In the genomic region with DNA sequence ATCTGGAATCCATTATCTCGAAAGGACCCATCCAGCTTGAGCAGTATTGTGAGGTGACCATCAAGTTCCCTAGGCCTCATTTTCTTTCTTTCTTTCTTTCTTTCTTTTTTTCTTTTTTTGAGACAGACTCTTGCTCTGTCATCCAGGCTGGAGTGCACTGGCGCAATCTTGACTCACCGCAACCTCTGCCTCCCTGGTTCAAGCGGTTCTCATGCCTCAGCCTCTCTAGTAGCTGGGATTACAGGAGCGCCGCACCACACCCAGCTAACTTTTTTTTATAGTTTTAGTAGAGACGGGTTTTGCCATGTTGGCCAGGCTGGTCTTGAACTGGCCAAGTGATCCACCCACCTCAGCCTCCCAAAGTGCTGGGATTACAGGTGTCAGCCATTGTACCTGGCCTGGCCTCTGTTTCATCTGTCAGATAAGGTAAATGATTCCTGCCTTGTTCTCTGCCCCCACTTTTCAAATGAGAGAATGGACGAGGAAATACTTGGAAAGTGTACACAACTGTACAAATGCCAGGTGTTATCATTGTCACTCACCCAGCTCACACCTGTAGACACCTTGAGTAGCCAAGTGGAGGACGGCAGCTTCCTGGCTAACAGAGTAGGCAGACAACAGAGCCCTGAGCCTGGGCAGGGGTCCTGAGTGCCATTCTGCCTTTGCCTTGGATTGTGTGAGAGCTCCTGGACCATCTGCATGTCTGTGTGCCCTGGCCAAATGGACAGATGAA, we compare ENCODE assay signal across 11 cellular contexts. TPM values are rescaled to one million over a fixed set of nuclear protein-coding genes. Genes with fewer than 3 reads are reported as not detected.
A peak's percentile ranks its signal among the peaks of the same experiment; 100 is the strongest.
DNase-seq lines count a peak whose midpoint lies in the region; ATAC-seq lines count a peak whose summit lies in the region.
"Had no signal": no experiment of that assay in that cellular context is flagged by ENCODE, and none has a peak within 500 bp of the region (broad histone marks: within the 10 kb centered on the region; RNA-seq: fewer than 3 reads in every experiment).

No MANE protein-coding gene starts in this region.

- H3K27me3 ChIP-seq in CD4-positive, alpha-beta memory T cell (ENCODE audit: insufficient read depth, low read length): no peaks in the 10 kb centered on the region
- H3K27me3 ChIP-seq in esophagus (ENCODE audit: control insufficient read depth in 1 of 2, insufficient read depth in 2 of 2, low read length in 2 of 2) (no peaks in the 10 kb centered on the region), trophoblast cell (ENCODE audit: insufficient read depth, low read length) (no peaks in the 10 kb centered on the region)

- 59 to 71% methylated on average over 9 of the region's 9 CpGs for WGBS in esophagus, 2 donors
- WGBS in trophoblast cell (ENCODE audit: extremely low coverage, insufficient coverage, insufficient read length): no CpG with 5 or more reads among the region's 9 CpGs

- H3K79me2 ChIP-seq in trophoblast cell (ENCODE audit: control insufficient read depth, insufficient read depth, low read length, poor library complexity): peaks cover 30% of the 10 kb centered on the region

- H3K27ac ChIP-seq in CD4-positive, alpha-beta memory T cell (ENCODE audit: low read depth, low read length): no peak overlapping the region
- H3K27ac ChIP-seq in esophagus (ENCODE audit: low read depth in 2 of 2, low read length in 1 of 2) (peak overlapping the region; percentile 93 to 99), trophoblast cell (ENCODE audit: low read depth, low read length) (peak overlapping the region; percentile 96)

- CTCF ChIA-PET in CD4-positive, alpha-beta memory T cell (lab: Charles Lee; ENCODE audit: partially characterized antibody): interaction anchor here (1.9 kb wide), 1 partner anchor 15 kb away, joined by 5 read pairs; no protein-coding TSS in a partner anchor

- H3K9me3 Mint-ChIP-seq in CD4-positive, alpha-beta memory T cell: no peaks in the 10 kb centered on the region
- H3K9me3 Mint-ChIP-seq: central memory CD8-positive, alpha-beta T cell had no signal

- H4K8ac ChIP-seq in trophoblast cell (ENCODE audit: low read depth, low read length): peak overlapping the region; percentile 90

- peaks cover 15 to 22% of the 10 kb centered on the region in 2 donors for H3K36me3 Mint-ChIP-seq in CD4-positive, alpha-beta memory T cell

- ATAC-seq in HG03159 (IDR thresholded peaks at IDR 0.05; ENCODE audit: unreplicated experiment): no peak
- ATAC-seq in GM18519 (IDR thresholded peaks at IDR 0.05; ENCODE audit: low FRiP score, unreplicated experiment): no peak
- ATAC-seq in GM18867 (IDR thresholded peaks at IDR 0.05; ENCODE audit: unreplicated experiment): no peak

- H2BK120ac ChIP-seq in trophoblast cell (ENCODE audit: insufficient read depth, low read length, poor library complexity): peak overlapping the region; percentile 99

- peak overlapping the region; percentile 35 for H3K4me2 ChIP-seq in trophoblast cell (ENCODE audit: low read length)

- peaks cover 45 to 86% (median 67%) of the 10 kb centered on the region in 4 donors for H3K4me1 Mint-ChIP-seq in CD4-positive, alpha-beta memory T cell

- peak overlapping the region; percentile 99 for H2BK5ac ChIP-seq in trophoblast cell (ENCODE audit: low read depth, low read length, poor library complexity)

- H3K36me3 ChIP-seq in CD4-positive, alpha-beta memory T cell (ENCODE audit: insufficient read depth, low read length): peaks cover 13% of the 10 kb centered on the region
- peaks cover 0 to 8% of the 10 kb centered on the region in 2 donors for H3K36me3 ChIP-seq in esophagus (ENCODE audit: control insufficient read depth in 2 of 2, insufficient read depth in 2 of 2, low read length in 1 of 2)
- peaks cover 0 to 3% of the 10 kb centered on the region in 2 experiments for H3K36me3 ChIP-seq in trophoblast cell (ENCODE audit: control insufficient read depth in 1 of 2, insufficient read depth in 2 of 2, low read length in 2 of 2)
- H3K36me3 ChIP-seq: HAP-1 had no signal

- intact Hi-C loops in CD4-positive, alpha-beta memory T cell (cut with micrococcal nuclease): no loop called here

- peaks cover 49% of the 10 kb centered on the region for H3K79me1 ChIP-seq in trophoblast cell (ENCODE audit: low read length)

- peak overlapping the region in 2 of 8 donors; percentile 8 to 20 for H3K4me3 Mint-ChIP-seq in CD4-positive, alpha-beta memory T cell
- H3K4me3 Mint-ChIP-seq: central memory CD8-positive, alpha-beta T cell had no signal

- no peak overlapping the region for H3K23ac ChIP-seq in trophoblast cell (ENCODE audit: low read length)

- peak overlapping the region; percentile 96 for H2BK12ac ChIP-seq in trophoblast cell (ENCODE audit: low read length)

- no peak for DNase-seq in CD4-positive, alpha-beta memory T cell
- DNase-seq in NCI-H69 (lab: John Stamatoyannopoulos, UW) (peak; percentile 22), trophoblast cell (peak; percentile 71 to 82)
- DNase-seq in activated CD8-positive, alpha-beta memory T cell treated with anti-CD3 and anti-CD28 coated beads, Interleukin-2, amount 50 U/mL, for 4 hours: no peak
- DNase-seq: DMS79 had no signal

- H3K27me3 Mint-ChIP-seq in CD4-positive, alpha-beta memory T cell: no peaks in the 10 kb centered on the region
- H3K27me3 Mint-ChIP-seq: central memory CD8-positive, alpha-beta T cell had no signal

- peak overlapping the region in 6 of 7 donors; percentile 18 to 65 (median 58) for H3K27ac Mint-ChIP-seq in CD4-positive, alpha-beta memory T cell

- H3K4me1 ChIP-seq in CD4-positive, alpha-beta memory T cell (ENCODE audit: insufficient read depth, low read length): peaks cover 86% of the 10 kb centered on the region
- H3K4me1 ChIP-seq in esophagus (ENCODE audit: control insufficient read depth in 2 of 2, insufficient read depth in 2 of 2, low read length in 1 of 2) (peaks cover 21 to 37% of the 10 kb centered on the region in 2 donors), trophoblast cell (ENCODE audit: control insufficient read depth in 1 of 2, insufficient read depth in 2 of 2, low read length in 2 of 2) (peaks cover 57 to 64% of the 10 kb centered on the region in 2 experiments)

- H3K18ac ChIP-seq in trophoblast cell (ENCODE audit: low read length): peak overlapping the region; percentile 99

- POLR2A ChIA-PET in CD4-positive, alpha-beta memory T cell (lab: Charles Lee; ENCODE audit: partially characterized antibody): interaction anchor here (1.3 to 7.4 kb wide), 2 partner anchors 13 to 17 kb away, joined by 3 to 49 read pairs; no protein-coding TSS in a partner anchor

- H2AK5ac ChIP-seq in trophoblast cell (ENCODE audit: low read length): peak overlapping the region; percentile 100

- H4K91ac ChIP-seq in trophoblast cell (ENCODE audit: low read depth, low read length): peak overlapping the region; percentile 99

- peak overlapping the region; percentile 97 for H3K14ac ChIP-seq in trophoblast cell (ENCODE audit: low read length)

- H4K12ac ChIP-seq in trophoblast cell (ENCODE audit: low read depth, low read length): peak overlapping the region; percentile 70

- H3K9me3 ChIP-seq in CD4-positive, alpha-beta memory T cell (ENCODE audit: control insufficient read depth in 1 of 2, low read length in 2 of 2): no peaks in the 10 kb centered on the region
- H3K9me3 ChIP-seq in esophagus (ENCODE audit: control insufficient read depth in 2 of 2, insufficient read depth in 1 of 2, low read depth in 1 of 2, low read length in 1 of 2): no peaks in the 10 kb centered on the region
- H3K9me3 ChIP-seq in trophoblast cell (ENCODE audit: insufficient read depth, low read depth, low read length): peaks cover 1% of the 10 kb centered on the region
- H3K9me3 ChIP-seq: HAP-1 had no signal

- H3K4ac ChIP-seq in trophoblast cell (ENCODE audit: low read depth, low read length): peak overlapping the region; percentile 73

- no peak overlapping the region for H3K9ac ChIP-seq in trophoblast cell (ENCODE audit: low read length)

- H2AFZ ChIP-seq in trophoblast cell (ENCODE audit: insufficient read depth, low read length, poor library complexity): peak overlapping the region; percentile 43

- no peak overlapping the region for H3K4me3 ChIP-seq in CD4-positive, alpha-beta memory T cell (ENCODE audit: low read length in 2 of 2)
- H3K4me3 ChIP-seq in esophagus (ENCODE audit: low read depth in 1 of 2, low read length in 2 of 2) (no peak overlapping the region), trophoblast cell (ENCODE audit: low read depth, low read length) (no peak overlapping the region)
- H3K4me3 ChIP-seq: HAP-1 had no signal

RNA-seq across cellular contexts. Expression of a gene that starts 54.1 kb away (rescaled TPM):
- 10 to 100 TPM; 68.6 to 70.1 TPM for total RNA-seq in CD4-positive, alpha-beta memory T cell
- polyA plus RNA-seq in CD4-positive, alpha-beta memory T cell: 100 to 1,000 TPM; 153 to 156 TPM
- 100 to 1,000 TPM in 1 of 2 donors, 10 to 100 TPM in 1; 52.1 to 105 TPM for polyA plus RNA-seq in esophagus
- 116 and 118 TPM in 2 replicates for polyA plus RNA-seq in trophoblast cell (2013)

Comparison
In these comparisons a context has a peak if more than half of its experiments do, and no peak if none do; other contexts are left out.
1. DNase-seq: peak in NCI-H69 (single experiment) and trophoblast cell (2 of 2); none in CD4-positive, alpha-beta memory T cell (0 of 5) and activated CD8-positive, alpha-beta memory T cell treated with anti-CD3 and anti-CD28 coated beads, Interleukin-2, amount 50 U/mL, for 4 hours (single experiment).